Comparison of ENCODE assay signal across 8 cellular contexts in genomic region chr1:190296453-190296852, GRCh38.
"Had no signal": no experiment of that assay in that cellular context is flagged by ENCODE, and none has a peak within 500 bp of the region (broad histone marks: within the 10 kb centered on the region; RNA-seq: fewer than 3 reads in every experiment).

No MANE protein-coding gene starts in this region.

- H3K36me3 ChIP-seq: HAP-1 had no signal

- H3K4me3 ChIP-seq: GM23248, HAP-1 had no signal

- H3K4me2 ChIP-seq: KMS-11 had no signal

- ATAC-seq: HCT116 had no signal

- H3K9me3 ChIP-seq: HAP-1 had no signal

- H3K4me1 ChIP-seq: HAP-1 had no signal

- FAIRE-seq: HTR-8/SVneo had no signal

- H3K27ac ChIP-seq: GM23248, KMS-11 had no signal

- H2AFZ ChIP-seq: GM23248 had no signal

- DNase-seq: GM23248, GOT3, H7, KBM-7 had no signal

- H3K9ac ChIP-seq: GM23248, KMS-11 had no signal
